In genomic region chr12:77345336-77345735, GRCh38 we compare ENCODE assay signal across 27 cellular contexts.
"Had no signal": no experiment of that assay in that cellular context is flagged by ENCODE, and none has a peak within 500 bp of the region (broad histone marks: within the 10 kb centered on the region; RNA-seq: fewer than 3 reads in every experiment).

No MANE protein-coding gene starts in this region.

- H3K4me3 ChIP-seq: SJSA1 had no signal

- H3K36me3 ChIP-seq: SJSA1 had no signal

- DNase-seq: activated B cell treated with CpG ODN at 0.5 μM for 24 hours; activated CD4-positive, alpha-beta T cell treated with anti-CD3 and anti-CD28 coated beads for 1 hour; activated CD4-positive, alpha-beta T cell treated with anti-CD3 and anti-CD28 coated beads, Interleukin-2, amount 10 ng/mL, durations not matched to agents 24 days and 14 days; activated CD4-positive, alpha-beta T cell treated with anti-CD3 and anti-CD28 coated beads, Interleukin-2, amount 50 U/mL, for 48 hours; activated CD8-positive, alpha-beta memory T cell treated with anti-CD3 and anti-CD28 coated beads for 24 hours; activated effector memory CD4-positive, alpha-beta T cell treated with anti-CD3 and anti-CD28 coated beads, Interleukin-2, amount 50 U/mL, for 16 hours; activated naive CD4-positive, alpha-beta T cell treated with Interleukin-2 at 50 U/mL for 16 hours; activated T-cell treated with anti-CD3 and anti-CD28 coated beads, Interleukin-2, amount 50 U/mL, for 4 hours; amygdala; cerebellar nuclear complex; NCI-H1092; NCI-H1417; NCI-H1694; NCI-H2029 treated with DMSO at 0.1 percent for 48 hours; NCI-H510A treated with DMSO at 0.1 percent for 48 hours; NCI-H69; NK-92 treated with Interleukin-12 subunit alpha and Interleukin-12 subunit beta, amount 100 ng/mL, for 24 hours; OCI-M1; RPMI8226; SHP77; T-helper 17 cell; T-helper 9 cell had no signal

- ATAC-seq: activated naive CD4-positive, alpha-beta T cell treated with anti-CD3 and anti-CD28 coated beads, Interleukin-2, amount 50 U/mL, for 72 hours; activated T-cell treated with anti-CD3 and anti-CD28 coated beads, Interleukin-2, amount 50 U/mL, for 4 hours; Panc1; T-helper 17 cell had no signal

- H3K4me1 Mint-ChIP-seq: activated B cell treated with CpG ODN at 0.5 μM for 24 hours; activated CD4-positive, alpha-beta T cell treated with anti-CD3 and anti-CD28 coated beads, Interleukin-2, amount 10 ng/mL, durations not matched to agents 24 days and 14 days; T-helper 17 cell had no signal

- H3K27ac ChIP-seq: KMS-11, SJSA1 had no signal

- H3K36me3 Mint-ChIP-seq: activated naive CD4-positive, alpha-beta T cell treated with anti-CD3 and anti-CD28 coated beads, Interleukin-2, amount 50 U/mL, for 72 hours had no signal

- H3K9ac ChIP-seq: KMS-11 had no signal

- H3K9me3 ChIP-seq: SJSA1 had no signal

- H3K4me3 Mint-ChIP-seq: activated B cell treated with CpG ODN at 0.5 μM for 24 hours; activated CD4-positive, alpha-beta T cell treated with anti-CD3 and anti-CD28 coated beads, Interleukin-2, amount 10 ng/mL, durations not matched to agents 24 days and 14 days; activated T-cell treated with anti-CD3 and anti-CD28 coated beads, Interleukin-2, amount 50 U/mL, for 4 hours; brain; T-helper 17 cell had no signal

- H3K27ac Mint-ChIP-seq: activated B cell treated with CpG ODN at 0.5 μM for 24 hours; activated CD4-positive, alpha-beta T cell treated with anti-CD3 and anti-CD28 coated beads, Interleukin-2, amount 10 ng/mL, durations not matched to agents 24 days and 14 days; activated naive CD4-positive, alpha-beta T cell treated with anti-CD3 and anti-CD28 coated beads, Interleukin-2, amount 50 U/mL, for 72 hours; T-helper 17 cell had no signal

- H3K4me2 ChIP-seq: KMS-11 had no signal

- H3K4me1 ChIP-seq: SJSA1 had no signal

- H3K27me3 Mint-ChIP-seq: activated CD4-positive, alpha-beta T cell treated with anti-CD3 and anti-CD28 coated beads, Interleukin-2, amount 10 ng/mL, durations not matched to agents 24 days and 14 days; brain; T-helper 17 cell had no signal

- H3K9me3 Mint-ChIP-seq: activated B cell treated with CpG ODN at 0.5 μM for 24 hours; activated CD4-positive, alpha-beta T cell treated with anti-CD3 and anti-CD28 coated beads, Interleukin-2, amount 10 ng/mL, durations not matched to agents 24 days and 14 days; activated naive CD4-positive, alpha-beta T cell treated with anti-CD3 and anti-CD28 coated beads, Interleukin-2, amount 50 U/mL, for 72 hours; activated T-cell treated with anti-CD3 and anti-CD28 coated beads, Interleukin-2, amount 50 U/mL, for 4 hours had no signal
